In the genomic region with DNA sequence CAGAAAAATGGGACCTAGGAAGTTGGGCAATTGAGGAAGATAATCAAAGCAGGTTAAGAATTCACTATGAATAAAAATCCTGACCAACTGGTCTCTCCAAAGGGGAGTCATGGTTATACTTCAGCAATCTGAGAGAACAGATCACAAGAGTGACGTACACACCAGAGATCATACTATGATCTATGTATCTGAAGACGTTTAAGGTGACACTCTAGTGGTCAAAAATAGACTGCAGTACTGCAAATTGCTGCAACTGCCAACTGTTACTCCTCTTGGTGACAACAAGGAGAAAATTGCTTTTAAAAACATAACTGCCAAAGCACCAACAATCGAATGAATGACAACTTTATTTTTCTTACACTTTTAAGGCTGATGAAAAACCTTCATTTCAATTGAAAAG, we compare ENCODE assay signal across 8 cellular contexts. TPM values are rescaled to one million over a fixed set of nuclear protein-coding genes. Genes with fewer than 3 reads are reported as not detected.
A peak's percentile ranks its signal among the peaks of the same experiment; 100 is the strongest.
DNase-seq lines count a peak whose midpoint lies in the region; TF ChIP-seq lines count a peak whose summit lies in the region.

No MANE protein-coding gene starts in this region.

- H3K9me3 ChIP-seq in esophagus muscularis mucosa = no peaks in the 10 kb centered on the region

- CTCF ChIA-PET in BJ (lab: Yijun Ruan, JAX) = no interaction called here

- peak; percentile 35; the same call in 1 of the 2 replicates for TF ChIP-seq CTCF in BJ (IDR thresholded peaks at IDR 0.05; ENCODE audit: insufficient read depth, low read depth, low read length)
- TF ChIP-seq CTCF in GM13976 (IDR thresholded peaks at IDR 0.05; ENCODE audit: borderline replicate concordance, control extremely low read depth, extremely low read depth, insufficient read depth, missing control alignments) = peak; percentile 17
- TF ChIP-seq CTCF in esophagus muscularis mucosa (IDR thresholded peaks at IDR 0.05) = peak in 1 of 3 experiments; percentile 37

- TF ChIP-seq POLR2A in esophagus muscularis mucosa (IDR thresholded peaks at IDR 0.05; ENCODE audit: low read depth) = no peak

- H3K4me1 ChIP-seq in esophagus muscularis mucosa = peaks cover 13 to 24% (median 17%) of the 10 kb centered on the region in 4 donors

- H3K27me3 ChIP-seq in BJ (ENCODE audit: control insufficient read depth, insufficient read depth, low read length) (no peaks in the 10 kb centered on the region), esophagus muscularis mucosa (no peaks in the 10 kb centered on the region)

- 45% methylated on average over 3 of the region's 3 CpGs for WGBS in esophagus muscularis mucosa

- H3K36me3 ChIP-seq in BJ (ENCODE audit: control insufficient read depth, insufficient read depth, low read length) (peaks cover 2% of the 10 kb centered on the region; the same call in 1 of the 2 replicates), esophagus muscularis mucosa (peaks cover 17 to 60% (median 34%) of the 10 kb centered on the region in 4 donors)

- in situ Hi-C loops in GM13976 (cut with MboI; ENCODE audit: low sequenced_read_pairs, unreplicated experiment) = loop anchor here (25.0 kb wide), 1 partner anchor 277 kb away; the partner anchor contains the start of gene SLC30A5

- TF ChIP-seq EP300 in esophagus muscularis mucosa (IDR thresholded peaks at IDR 0.05) = no peak

- intact Hi-C loops in esophagus muscularis mucosa (cut with DNase I) = no loop called here

- no peak for DNase-seq in BJ (ENCODE audit: low read depth)
- peak; percentile 31 for DNase-seq in GM13976 (ENCODE audit: low spot score)
- DNase-seq in RPMI7951 (ENCODE audit: low read depth) = peak; percentile 3
- peak; percentile 41 for DNase-seq in germinal center (ENCODE audit: low spot score)
- DNase-seq in midbrain (lab: John Stamatoyannopoulos, UW) = no peak
- no peak for DNase-seq in stimulated activated CD4-positive, alpha-beta T cell treated with anti-CD3 and anti-CD28 coated beads, Interleukin-15, amount 100 ng/mL, for 24 hours
- no peak for DNase-seq in esophagus muscularis mucosa (ENCODE audit: extremely low spot score)
- no peak for DNase-seq in T1000 (lab: John Stamatoyannopoulos, UW)

- no peak overlapping the region for H3K4me3 ChIP-seq in BJ (ENCODE audit: low read depth, low read length)
- no peak overlapping the region for H3K4me3 ChIP-seq in esophagus muscularis mucosa

- POLR2A ChIA-PET in BJ (lab: Charles Lee) = no interaction called here

- no peak overlapping the region for H3K27ac ChIP-seq in esophagus muscularis mucosa (replicated peaks in 1 of 4)

RNA-seq across cellular contexts. Expression of gene AK6, which starts 4.9 kb away (rescaled TPM):
- polyA plus RNA-seq in BJ (2011; rRNA removed) = 11.6 and 39.9 TPM in 2 replicates
- polyA minus RNA-seq in BJ (2011; rRNA and poly(A)+ RNA removed) = 2.2 and 5.6 TPM in 2 replicates
- total RNA-seq in RPMI7951 (2014; rRNA removed; shearing (Covaris generic)) = 36.9 and 50.1 TPM in 2 replicates
- 10 to 100 TPM; 16.1 to 22.0 (median 19.0) TPM for total RNA-seq in esophagus muscularis mucosa

RNA-seq across cellular contexts. Expression of gene TAF9, which starts 4.9 kb away (rescaled TPM):
- 76.4 and 140 TPM in 2 replicates for polyA plus RNA-seq in BJ (2011; rRNA removed)
- 20.5 and 24.8 TPM in 2 replicates for polyA minus RNA-seq in BJ (2011; rRNA and poly(A)+ RNA removed)
- total RNA-seq in RPMI7951 (2014; rRNA removed; shearing (Covaris generic)) = 136 and 177 TPM in 2 replicates
- total RNA-seq in esophagus muscularis mucosa = 10 to 100 TPM; 28.6 to 38.4 (median 31.5) TPM

RNA-seq across cellular contexts. Expression of gene RAD17, which starts 5.2 kb away (rescaled TPM):
- 18.0 and 23.2 TPM in 2 replicates for polyA plus RNA-seq in BJ (2011; rRNA removed)
- polyA minus RNA-seq in BJ (2011; rRNA and poly(A)+ RNA removed) = 13.5 and 18.3 TPM in 2 replicates
- 16.7 and 18.6 TPM in 2 replicates for total RNA-seq in RPMI7951 (2014; rRNA removed; shearing (Covaris generic))
- total RNA-seq in esophagus muscularis mucosa = 10 to 100 TPM; 14.6 to 22.0 (median 20.0) TPM

RNA-seq across cellular contexts. Expression of gene CCDC125, which starts 31.8 kb away (rescaled TPM):
- polyA plus RNA-seq in BJ (2011; rRNA removed) = 1.8 and 3.1 TPM in 2 replicates
- 1.4 and 2.0 TPM in 2 replicates for polyA minus RNA-seq in BJ (2011; rRNA and poly(A)+ RNA removed)
- total RNA-seq in RPMI7951 (2014; rRNA removed; shearing (Covaris generic)) = 3.7 and 4.0 TPM in 2 replicates
- total RNA-seq in esophagus muscularis mucosa = 1 to 10 TPM; 2.3 to 4.2 (median 3.1) TPM

RNA-seq across cellular contexts. Expression of gene MARVELD2, which starts 50.5 kb away (rescaled TPM):
- 0.88 and 1.3 TPM in 2 replicates for polyA plus RNA-seq in BJ (2011; rRNA removed)
- polyA minus RNA-seq in BJ (2011; rRNA and poly(A)+ RNA removed) = 0.93 and 2.4 TPM in 2 replicates
- 1.1 and 2.5 TPM in 2 replicates for total RNA-seq in RPMI7951 (2014; rRNA removed; shearing (Covaris generic))
- total RNA-seq in esophagus muscularis mucosa = 1 to 10 TPM in 1 of 4 donors, under 1 TPM in 3; 0.42 to 1.0 (median 0.93) TPM

Comparison
In these comparisons a context has a peak if more than half of its experiments do, and no peak if none do; other contexts are left out.
1. DNase-seq: peak in GM13976 (single experiment), RPMI7951 (single experiment) and germinal center (single experiment); none in BJ (single experiment), midbrain (single experiment), stimulated activated CD4-positive, alpha-beta T cell treated with anti-CD3 and anti-CD28 coated beads, Interleukin-15, amount 100 ng/mL, for 24 hours (single experiment), esophagus muscularis mucosa (single experiment) and T1000 (single experiment).